1 cellular context compared by ENCODE assay signal in genomic region chr3:39103791-39104552, GRCh38.
A peak's percentile ranks its signal among the peaks of the same experiment; 100 is the strongest.
TF ChIP-seq lines count a peak whose summit lies in the region.

No MANE protein-coding gene starts in this region.

TF ChIP-seq in K562, 482 proteins besides CTCF, POLR2A, EP300 and RAD21:
- TF ChIP-seq, protein P1, sequence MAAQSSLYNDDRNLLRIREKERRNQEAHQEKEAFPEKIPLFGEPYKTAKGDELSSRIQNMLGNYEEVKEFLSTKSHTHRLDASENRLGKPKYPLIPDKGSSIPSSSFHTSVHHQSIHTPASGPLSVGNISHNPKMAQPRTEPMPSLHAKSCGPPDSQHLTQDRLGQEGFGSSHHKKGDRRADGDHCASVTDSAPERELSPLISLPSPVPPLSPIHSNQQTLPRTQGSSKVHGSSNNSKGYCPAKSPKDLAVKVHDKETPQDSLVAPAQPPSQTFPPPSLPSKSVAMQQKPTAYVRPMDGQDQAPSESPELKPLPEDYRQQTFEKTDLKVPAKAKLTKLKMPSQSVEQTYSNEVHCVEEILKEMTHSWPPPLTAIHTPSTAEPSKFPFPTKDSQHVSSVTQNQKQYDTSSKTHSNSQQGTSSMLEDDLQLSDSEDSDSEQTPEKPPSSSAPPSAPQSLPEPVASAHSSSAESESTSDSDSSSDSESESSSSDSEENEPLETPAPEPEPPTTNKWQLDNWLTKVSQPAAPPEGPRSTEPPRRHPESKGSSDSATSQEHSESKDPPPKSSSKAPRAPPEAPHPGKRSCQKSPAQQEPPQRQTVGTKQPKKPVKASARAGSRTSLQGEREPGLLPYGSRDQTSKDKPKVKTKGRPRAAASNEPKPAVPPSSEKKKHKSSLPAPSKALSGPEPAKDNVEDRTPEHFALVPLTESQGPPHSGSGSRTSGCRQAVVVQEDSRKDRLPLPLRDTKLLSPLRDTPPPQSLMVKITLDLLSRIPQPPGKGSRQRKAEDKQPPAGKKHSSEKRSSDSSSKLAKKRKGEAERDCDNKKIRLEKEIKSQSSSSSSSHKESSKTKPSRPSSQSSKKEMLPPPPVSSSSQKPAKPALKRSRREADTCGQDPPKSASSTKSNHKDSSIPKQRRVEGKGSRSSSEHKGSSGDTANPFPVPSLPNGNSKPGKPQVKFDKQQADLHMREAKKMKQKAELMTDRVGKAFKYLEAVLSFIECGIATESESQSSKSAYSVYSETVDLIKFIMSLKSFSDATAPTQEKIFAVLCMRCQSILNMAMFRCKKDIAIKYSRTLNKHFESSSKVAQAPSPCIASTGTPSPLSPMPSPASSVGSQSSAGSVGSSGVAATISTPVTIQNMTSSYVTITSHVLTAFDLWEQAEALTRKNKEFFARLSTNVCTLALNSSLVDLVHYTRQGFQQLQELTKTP (IDR thresholded peaks at IDR 0.05; ENCODE audit: low read depth in 1 of 2, partially characterized antibody in 2 of 2), result no peak
- TF ChIP-seq ZFP36 (IDR thresholded peaks at IDR 0.05; ENCODE audit: low read depth, low read length, partially characterized antibody) (peak; percentile 78), ZFX (CRISPR knock-in tag; IDR thresholded peaks at IDR 0.05) (0 out of 2 replicates have a peak, but pooled peaks have one; percentile 26)
